In genomic region chr5:32777222-32777621, GRCh38 we compare ENCODE assay signal across 26 cellular contexts.
DNase-seq lines count a peak whose midpoint lies in the region; ATAC-seq and TF ChIP-seq lines count a peak whose summit lies in the region.
"Had no signal": no experiment of that assay in that cellular context is flagged by ENCODE, and none has a peak within 500 bp of the region (broad histone marks: within the 10 kb centered on the region; RNA-seq: fewer than 3 reads in every experiment).

No MANE protein-coding gene starts in this region.

- H3K36me3 ChIP-seq in thoracic aorta, result no peaks in the 10 kb centered on the region
- H3K36me3 ChIP-seq: BLaER1, pancreas had no signal

- H3K9me3 ChIP-seq in thoracic aorta, result no peaks in the 10 kb centered on the region
- H3K9me3 ChIP-seq: BLaER1, pancreas, upper lobe of left lung had no signal

- DNase-seq in thoracic aorta (ENCODE audit: low spot score) (no peak), RKO (ENCODE audit: low spot score) (no peak), SW 1271 (lab: John Stamatoyannopoulos, UW) (no peak)
- DNase-seq: activated CD4-positive, alpha-beta T cell treated with anti-CD3 and anti-CD28 coated beads for 36 hours; activated CD8-positive, alpha-beta memory T cell treated with anti-CD3 and anti-CD28 coated beads for 24 hours; DMS153; effector memory CD4-positive, alpha-beta T cell; immature natural killer cell; KBM-7; mesenchymal stem cell; NCI-H1092 treated with DMSO at 0.1 percent for 48 hours; NCI-H187; NCI-H446 treated with DMSO at 0.1 percent for 48 hours; NCI-H774; pancreas; SIG-M5; stimulated activated naive B cell treated with anti-CD40 and anti-IgM and Interleukin-4, amounts not matched to agents 10 μg/mL and 1 μg/mL and 100 μg/mL, for 72 hours; upper lobe of left lung had no signal

- ATAC-seq in GM18907 (IDR thresholded peaks at IDR 0.05; ENCODE audit: unreplicated experiment), result peak; percentile 89
- peak; percentile 83 for ATAC-seq in HG02938 (IDR thresholded peaks at IDR 0.05; ENCODE audit: unreplicated experiment)
- peak; percentile 64 for ATAC-seq in HG03378 (IDR thresholded peaks at IDR 0.05; ENCODE audit: unreplicated experiment)
- no peak for ATAC-seq in thoracic aorta (ENCODE audit: insufficient number of reproducible peaks, low FRiP score, low read depth)
- no peak for ATAC-seq in HG02571 (IDR thresholded peaks at IDR 0.05; ENCODE audit: unreplicated experiment)
- ATAC-seq: activated CD4-positive, alpha-beta T cell treated with anti-CD3 and anti-CD28 coated beads for 36 hours; left lobe of liver; pancreas; stimulated activated naive B cell treated with anti-CD40 and anti-IgM and Interleukin-4, amounts not matched to agents 10 μg/mL and 1 μg/mL and 100 μg/mL, for 72 hours had no signal

- no peak for TF ChIP-seq CTCF in thoracic aorta (IDR thresholded peaks at IDR 0.05)

- peak overlapping the region; percentile 32 to 61 for H3K27ac ChIP-seq in thoracic aorta
- H3K27ac ChIP-seq: BLaER1, epithelial cell of prostate, pancreas, upper lobe of left lung had no signal

- H3K4me1 ChIP-seq in thoracic aorta (ENCODE audit: control insufficient read depth in 1 of 2, low read depth in 2 of 2), result peaks cover 19 to 51% of the 10 kb centered on the region in 2 donors
- H3K4me1 ChIP-seq: pancreas, upper lobe of left lung had no signal

- H3K27me3 ChIP-seq in thoracic aorta (replicated peaks; ENCODE audit: insufficient read depth), result no peaks in the 10 kb centered on the region
- H3K27me3 ChIP-seq: BLaER1, pancreas, upper lobe of left lung had no signal

- H3K4me3 ChIP-seq in thoracic aorta, result no peak overlapping the region
- H3K4me3 ChIP-seq: BLaER1, coronary artery, pancreas, upper lobe of left lung had no signal

Comparison
In these comparisons a context has a peak if more than half of its experiments do, and no peak if none do; other contexts are left out.
1. ATAC-seq: peak in GM18907 (single experiment), HG02938 (single experiment) and HG03378 (single experiment); none in thoracic aorta (single experiment) and HG02571 (single experiment).